7 cellular contexts compared by ENCODE assay signal in genomic region chr17:48625502-48626201, GRCh38. TPM values are rescaled to one million over a fixed set of nuclear protein-coding genes. Genes with fewer than 3 reads are reported as not detected.
DNase-seq lines count a peak whose midpoint lies in the region; ATAC-seq and TF ChIP-seq lines count a peak whose summit lies in the region.
"Had no signal": no experiment of that assay in that cellular context is flagged by ENCODE, and none has a peak within 500 bp of the region (broad histone marks: within the 10 kb centered on the region; RNA-seq: fewer than 3 reads in every experiment).

No MANE protein-coding gene starts in this region.

- peak; percentile 55 for DNase-seq in activated CD8-positive, alpha-beta T cell treated with anti-CD3 and anti-CD28 coated beads for 36 hours
- DNase-seq in kidney tubule cell (ENCODE audit: low spot score) (peak; percentile 72), amniotic stem cell (lab: John Stamatoyannopoulos, UW) (no peak), putamen (ENCODE audit: low spot score) (no peak)

- under 1% methylated on average over 63 of the region's 63 CpGs for WGBS in HUES64

- intact Hi-C loops in activated CD8-positive, alpha-beta T cell treated with anti-CD3 and anti-CD28 coated beads for 36 hours (cut with micrococcal nuclease): no loop called here

- no peaks in the 10 kb centered on the region for H3K36me3 Mint-ChIP-seq in activated CD8-positive, alpha-beta T cell treated with anti-CD3 and anti-CD28 coated beads for 36 hours (ENCODE audit: low read depth)

- ATAC-seq in activated CD8-positive, alpha-beta T cell treated with anti-CD3 and anti-CD28 coated beads for 36 hours: peak; percentile 58
- ATAC-seq in GM21381 (IDR thresholded peaks at IDR 0.05; ENCODE audit: unreplicated experiment): no peak

- H3K4me3 Mint-ChIP-seq in activated CD8-positive, alpha-beta T cell treated with anti-CD3 and anti-CD28 coated beads for 36 hours: peak overlapping the region; percentile 77

- H3K27me3 ChIP-seq in HUES64 (ENCODE audit: insufficient read depth, low read length): peaks cover 100% of the 10 kb centered on the region

- H3K27ac ChIP-seq in HUES64 (ENCODE audit: low read depth, low read length): no peak overlapping the region

- no peaks in the 10 kb centered on the region for H3K36me3 ChIP-seq in HUES64 (ENCODE audit: insufficient read depth, low read length)
- H3K36me3 ChIP-seq: adrenal gland had no signal

- H3K4me1 ChIP-seq in HUES64 (ENCODE audit: insufficient read depth, low read length): peaks cover 8% of the 10 kb centered on the region; the same call in 1 of the 2 replicates

- H3K9me3 Mint-ChIP-seq in activated CD8-positive, alpha-beta T cell treated with anti-CD3 and anti-CD28 coated beads for 36 hours: no peaks in the 10 kb centered on the region

- POLR2A ChIA-PET in activated CD8-positive, alpha-beta T cell treated with anti-CD3 and anti-CD28 coated beads for 36 hours (lab: Charles Lee): interaction anchor here (0.8 to 3.2 kb wide), 4 partner anchors 11 to 518 kb away, joined by 3 to 19 read pairs (median 3); partner anchors contain the start of genes HOXB5, HOXB8 and SNX11

- no peak overlapping the region for H3K9ac ChIP-seq in HUES64 (ENCODE audit: low read depth, low read length)

- peak overlapping the region; percentile 52 for H3K27ac Mint-ChIP-seq in activated CD8-positive, alpha-beta T cell treated with anti-CD3 and anti-CD28 coated beads for 36 hours

- H3K4me1 Mint-ChIP-seq in activated CD8-positive, alpha-beta T cell treated with anti-CD3 and anti-CD28 coated beads for 36 hours (ENCODE audit: low read depth): peaks cover 8% of the 10 kb centered on the region

- CTCF ChIA-PET in activated CD8-positive, alpha-beta T cell treated with anti-CD3 and anti-CD28 coated beads for 36 hours (lab: Charles Lee): interaction anchor here (0.8 to 5.5 kb wide), 8 partner anchors 10 to 545 kb away, joined by 3 to 40 read pairs (median 7); partner anchors contain the start of genes HOXB5 and HOXB8

- TF ChIP-seq CTCF in activated CD8-positive, alpha-beta T cell treated with anti-CD3 and anti-CD28 coated beads for 36 hours (IDR thresholded peaks at IDR 0.05): no peak

- H3K27me3 Mint-ChIP-seq in activated CD8-positive, alpha-beta T cell treated with anti-CD3 and anti-CD28 coated beads for 36 hours: peaks cover 77% of the 10 kb centered on the region

- H3K9me3 ChIP-seq in HUES64 (ENCODE audit: insufficient read depth, low read depth, low read length): 0 out of 2 replicates have a peak, but pooled peaks cover 3% of the 10 kb centered on the region
- H3K9me3 ChIP-seq: adrenal gland had no signal

- peak overlapping the region; percentile 12; the same call in 1 of the 2 replicates for H3K4me3 ChIP-seq in HUES64 (ENCODE audit: low read length)

RNA-seq across cellular contexts. Expression of gene HOXB9, which starts 0.5 kb away (rescaled TPM):
- polyA plus RNA-seq in HUES64 (2013, experiment 1 of 2): 6.2 TPM
- 11.3 TPM for polyA plus RNA-seq in HUES64 (2013, experiment 2 of 2)
- 1 to 10 TPM; 6.9 to 7.0 TPM for total RNA-seq in activated CD8-positive, alpha-beta T cell treated with anti-CD3 and anti-CD28 coated beads for 36 hours

RNA-seq across cellular contexts. Expression of gene HOXB8, which starts 10.6 kb away (rescaled TPM):
- 2.6 TPM for polyA plus RNA-seq in HUES64 (2013, experiment 1 of 2)
- 4.0 TPM for polyA plus RNA-seq in HUES64 (2013, experiment 2 of 2)
- not detected for total RNA-seq in activated CD8-positive, alpha-beta T cell treated with anti-CD3 and anti-CD28 coated beads for 36 hours

RNA-seq across cellular contexts. Expression of gene HOXB7, which starts 14.8 kb away (rescaled TPM):
- polyA plus RNA-seq in HUES64 (2013, experiment 1 of 2): 0.20 TPM
- 1.1 TPM for polyA plus RNA-seq in HUES64 (2013, experiment 2 of 2)
- total RNA-seq in activated CD8-positive, alpha-beta T cell treated with anti-CD3 and anti-CD28 coated beads for 36 hours: 1 to 10 TPM in 1 of 2 experiments, under 1 TPM in 1; 0.50 to 1.0 TPM

RNA-seq across cellular contexts. Expression of gene HOXB6, which starts 20.9 kb away (rescaled TPM):
- 1.0 TPM for polyA plus RNA-seq in HUES64 (2013, experiment 1 of 2)
- 1.8 TPM for polyA plus RNA-seq in HUES64 (2013, experiment 2 of 2)
- not detected for total RNA-seq in activated CD8-positive, alpha-beta T cell treated with anti-CD3 and anti-CD28 coated beads for 36 hours

RNA-seq across cellular contexts. Expression of gene HOXB5, which starts 32.1 kb away (rescaled TPM):
- polyA plus RNA-seq in HUES64 (2013, experiment 1 of 2): 0.40 TPM
- 0.63 TPM for polyA plus RNA-seq in HUES64 (2013, experiment 2 of 2)
- total RNA-seq in activated CD8-positive, alpha-beta T cell treated with anti-CD3 and anti-CD28 coated beads for 36 hours: not detected

Comparison
In these comparisons a context has a peak if more than half of its experiments do, and no peak if none do; other contexts are left out.
1. DNase-seq: peak in activated CD8-positive, alpha-beta T cell treated with anti-CD3 and anti-CD28 coated beads for 36 hours (single experiment) and kidney tubule cell (single experiment); none in amniotic stem cell (single experiment) and putamen (single experiment).